2 cellular contexts compared by ENCODE assay signal in genomic region chr21:32494946-32495703, GRCh38.
TF ChIP-seq lines count a peak whose summit lies in the region.

No MANE protein-coding gene starts in this region.

TF ChIP-seq in GM23338, 12 proteins besides CTCF, POLR2A, EP300 and RAD21:
- no peak for TF ChIP-seq ZNF462 (CRISPR knock-in tag; IDR thresholded peaks at IDR 0.05)
- peak; percentile 32 for TF ChIP-seq CREB1 (CRISPR knock-in tag; IDR thresholded peaks at IDR 0.05; ENCODE audit: low read depth)
TF ChIP-seq in GM23338: peak in this region for 1.

TF ChIP-seq in SK-N-SH, 30 proteins besides CTCF, POLR2A, EP300 and RAD21 (continued from another document):
- TF ChIP-seq REST (IDR thresholded peaks at IDR 0.05; ENCODE audit: low read depth, low read length) (no peak), MAX (IDR thresholded peaks at IDR 0.05; ENCODE audit: low read depth) (peak; percentile 15; the same call in 1 of the 2 replicates), CHD2 (IDR thresholded peaks at IDR 0.05; ENCODE audit: low read length, partially characterized antibody) (no peak), FOXM1 (IDR thresholded peaks at IDR 0.05; ENCODE audit: low read depth) (peak; percentile 78; the same call in 1 of the 2 replicates), RXRA (IDR thresholded peaks at IDR 0.05; ENCODE audit: borderline replicate concordance, low read depth) (peak; percentile 95), SMC3 (IDR thresholded peaks at IDR 0.05; ENCODE audit: low read depth, low read length) (no peak), GABPA (IDR thresholded peaks at IDR 0.05; ENCODE audit: low read depth) (no peak)
TF ChIP-seq in SK-N-SH: peak in this region for 10.
